Comparison of ENCODE assay signal across 15 cellular contexts in the genomic region with DNA sequence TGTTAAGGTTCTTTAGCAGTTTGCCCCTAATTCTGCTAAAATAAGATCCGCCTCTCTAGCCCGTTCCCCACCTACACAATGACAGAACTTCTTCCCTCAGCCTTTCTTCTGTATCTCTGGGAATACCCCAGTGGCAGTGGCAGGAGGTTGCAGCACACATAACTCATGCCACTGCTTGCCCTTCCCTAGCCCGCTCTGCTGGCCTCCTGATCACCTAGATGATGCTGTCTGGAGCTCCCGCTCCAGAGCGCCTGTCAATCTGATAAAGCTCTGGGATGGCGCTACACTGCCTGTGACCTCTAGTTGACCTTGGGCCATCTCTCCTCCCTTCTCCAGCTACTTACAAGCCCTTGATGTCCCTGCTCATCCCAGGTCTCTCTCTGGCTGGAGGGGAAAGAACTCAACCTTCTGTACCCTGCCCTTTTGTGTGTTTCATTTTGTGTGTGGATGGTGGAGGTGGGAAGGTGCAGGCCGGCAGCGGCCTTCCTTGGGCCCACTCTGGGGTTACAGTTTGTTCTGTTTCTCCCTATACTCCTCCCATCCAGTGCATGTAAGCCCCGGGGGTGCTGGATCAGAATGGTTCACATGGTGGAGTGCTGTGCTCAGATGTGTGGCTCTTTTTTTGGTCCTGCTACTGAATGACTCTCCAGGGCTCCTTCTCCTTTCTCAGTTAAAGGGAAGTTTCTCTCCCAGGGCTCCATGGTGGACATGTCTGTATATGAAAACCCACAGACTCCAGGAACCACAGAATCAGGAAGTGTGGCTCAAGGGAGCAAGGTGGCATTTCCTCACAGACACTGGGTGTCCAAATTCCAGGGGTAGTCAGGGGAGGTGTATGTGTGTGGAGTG.
DNase-seq lines count a peak whose midpoint lies in the region; ATAC-seq and TF ChIP-seq lines count a peak whose summit lies in the region.
"Had no signal": no experiment of that assay in that cellular context is flagged by ENCODE, and none has a peak within 500 bp of the region (broad histone marks: within the 10 kb centered on the region; RNA-seq: fewer than 3 reads in every experiment).

No MANE protein-coding gene starts in this region.

- H3K27ac ChIP-seq in RWPE2 (ENCODE audit: poor library complexity, severe bottlenecking): no peak overlapping the region
- H3K27ac ChIP-seq: body of pancreas, thoracic aorta had no signal

- TF ChIP-seq CTCF in RWPE2 (IDR thresholded peaks at IDR 0.05; ENCODE audit: poor library complexity, severe bottlenecking): no peak
- TF ChIP-seq CTCF in epithelial cell of esophagus (IDR thresholded peaks at IDR 0.05; ENCODE audit: insufficient read depth, low read depth, low read length, missing control alignments): no peak

- no peaks in the 10 kb centered on the region for H3K36me3 Mint-ChIP-seq in activated T-cell treated with anti-CD3 and anti-CD28 coated beads, Interleukin-2, amount 50 U/mL, for 24 hours (ENCODE audit: low read depth)
- H3K36me3 Mint-ChIP-seq in stimulated activated effector memory CD8-positive, alpha-beta T cell treated with anti-CD3 and anti-CD28 coated beads, Interleukin-12 subunit alpha, Interleukin-12 subunit beta, amount 100 ng/mL, for 72 hours: peaks cover 15% of the 10 kb centered on the region

- no peaks in the 10 kb centered on the region for H3K36me3 ChIP-seq in RWPE2 (ENCODE audit: low read depth)
- H3K36me3 ChIP-seq: thoracic aorta had no signal

- H3K4me1 Mint-ChIP-seq in activated T-cell treated with anti-CD3 and anti-CD28 coated beads, Interleukin-2, amount 50 U/mL, for 24 hours (ENCODE audit: low read depth): peaks cover 34% of the 10 kb centered on the region
- peaks cover 35% of the 10 kb centered on the region for H3K4me1 Mint-ChIP-seq in stimulated activated effector memory CD8-positive, alpha-beta T cell treated with anti-CD3 and anti-CD28 coated beads, Interleukin-12 subunit alpha, Interleukin-12 subunit beta, amount 100 ng/mL, for 72 hours

- H3K27me3 Mint-ChIP-seq in activated T-cell treated with anti-CD3 and anti-CD28 coated beads, Interleukin-2, amount 50 U/mL, for 24 hours: peaks cover 11% of the 10 kb centered on the region

- no peak overlapping the region for H3K4me3 Mint-ChIP-seq in activated T-cell treated with anti-CD3 and anti-CD28 coated beads, Interleukin-2, amount 50 U/mL, for 24 hours
- H3K4me3 Mint-ChIP-seq in stimulated activated effector memory CD8-positive, alpha-beta T cell treated with anti-CD3 and anti-CD28 coated beads, Interleukin-12 subunit alpha, Interleukin-12 subunit beta, amount 100 ng/mL, for 72 hours: peak overlapping the region; percentile 63

- H3K27me3 ChIP-seq in RWPE2 (ENCODE audit: insufficient read depth, poor library complexity, severe bottlenecking): no peaks in the 10 kb centered on the region
- H3K27me3 ChIP-seq: body of pancreas had no signal

- peak overlapping the region; percentile 95 for H3K27ac Mint-ChIP-seq in activated T-cell treated with anti-CD3 and anti-CD28 coated beads, Interleukin-2, amount 50 U/mL, for 24 hours
- peak overlapping the region; percentile 94 for H3K27ac Mint-ChIP-seq in stimulated activated effector memory CD8-positive, alpha-beta T cell treated with anti-CD3 and anti-CD28 coated beads, Interleukin-12 subunit alpha, Interleukin-12 subunit beta, amount 100 ng/mL, for 72 hours

- H3K9me3 Mint-ChIP-seq in activated T-cell treated with anti-CD3 and anti-CD28 coated beads, Interleukin-2, amount 50 U/mL, for 24 hours: no peaks in the 10 kb centered on the region
- no peaks in the 10 kb centered on the region for H3K9me3 Mint-ChIP-seq in stimulated activated effector memory CD8-positive, alpha-beta T cell treated with anti-CD3 and anti-CD28 coated beads, Interleukin-12 subunit alpha, Interleukin-12 subunit beta, amount 100 ng/mL, for 72 hours

- no peak for DNase-seq in activated T-cell treated with anti-CD3 and anti-CD28 coated beads, Interleukin-2, amount 50 U/mL, for 24 hours
- DNase-seq in activated T-cell treated with anti-CD3 and anti-CD28 coated beads, Interleukin-2, amount 50 U/mL, for 48 hours: no peak
- DNase-seq in RWPE2 (ENCODE audit: low spot score) (no peak), epithelial cell of esophagus (ENCODE audit: low read depth) (peak; percentile 21), Ammon's horn (ENCODE audit: low spot score) (no peak), NCI-H2029 treated with DMSO at 0.1 percent for 48 hours (lab: John Stamatoyannopoulos, UW) (no peak)
- DNase-seq in stimulated activated effector memory CD8-positive, alpha-beta T cell treated with anti-CD3 and anti-CD28 coated beads, Interleukin-12 subunit alpha, Interleukin-12 subunit beta, amount 100 ng/mL, for 72 hours (ENCODE audit: low spot score in 2 of 2): no peak
- DNase-seq: activated CD4-positive, alpha-beta T cell treated with anti-CD3 and anti-CD28 coated beads for 4 hours; body of pancreas; DMS153; effector CD4-positive, alpha-beta T cell; NCI-H1092 treated with DMSO at 0.1 percent for 48 hours; NCI-H345 had no signal

- H3K4me1 ChIP-seq in RWPE2 (ENCODE audit: insufficient read depth, poor library complexity, severe bottlenecking): no peaks in the 10 kb centered on the region
- H3K4me1 ChIP-seq: body of pancreas had no signal

- no peaks in the 10 kb centered on the region for H3K9me3 ChIP-seq in RWPE2 (ENCODE audit: severe bottlenecking)
- H3K9me3 ChIP-seq: body of pancreas, thoracic aorta had no signal

- H3K4me3 ChIP-seq in RWPE2 (ENCODE audit: severe bottlenecking) (no peak overlapping the region), epithelial cell of esophagus (ENCODE audit: low read length) (no peak overlapping the region)
- H3K4me3 ChIP-seq: body of pancreas, thoracic aorta had no signal

- ATAC-seq in RWPE2 (ENCODE audit: low read depth) (peak; percentile 12; the same call in 1 of the 3 replicates), HG03196 (IDR thresholded peaks at IDR 0.05; ENCODE audit: unreplicated experiment) (no peak)
- no peak for ATAC-seq in stimulated activated effector memory CD8-positive, alpha-beta T cell treated with anti-CD3 and anti-CD28 coated beads, Interleukin-12 subunit alpha, Interleukin-12 subunit beta, amount 100 ng/mL, for 72 hours
- ATAC-seq: body of pancreas had no signal
